7 cellular contexts compared by ENCODE assay signal in genomic region chr9:122265265-122265900, GRCh38. TPM values are rescaled to one million over a fixed set of nuclear protein-coding genes. Genes with fewer than 3 reads are reported as not detected.
A peak's percentile ranks its signal among the peaks of the same experiment; 100 is the strongest.
DNase-seq lines count a peak whose midpoint lies in the region; ATAC-seq and TF ChIP-seq lines count a peak whose summit lies in the region.

No MANE protein-coding gene starts in this region.

- no peaks in the 10 kb centered on the region for H3K27me3 Mint-ChIP-seq in T-helper 2 cell treated with Interferon-gamma antibody and Interleukin-4, amounts not matched to agents 5 μg/mL and 100 μg/mL, for 36 hours (ENCODE audit: low read depth)
- no peaks in the 10 kb centered on the region for H3K27me3 Mint-ChIP-seq in naive B cell

- H3K4me1 Mint-ChIP-seq in T-helper 2 cell treated with Interferon-gamma antibody and Interleukin-4, amounts not matched to agents 5 μg/mL and 100 μg/mL, for 36 hours (ENCODE audit: low read depth), result peaks cover 32% of the 10 kb centered on the region
- peaks cover 40 to 61% (median 50%) of the 10 kb centered on the region in 3 donors for H3K4me1 Mint-ChIP-seq in naive B cell

- H3K36me3 ChIP-seq in HUES48 (ENCODE audit: control insufficient read depth, insufficient read depth, low read length), result peaks cover 13% of the 10 kb centered on the region

- H3K36me3 Mint-ChIP-seq in T-helper 2 cell treated with Interferon-gamma antibody and Interleukin-4, amounts not matched to agents 5 μg/mL and 100 μg/mL, for 36 hours (ENCODE audit: low read depth), result peaks cover 15% of the 10 kb centered on the region
- H3K36me3 Mint-ChIP-seq in naive B cell, result no peaks in the 10 kb centered on the region

- no peaks in the 10 kb centered on the region for H3K9me3 Mint-ChIP-seq in T-helper 2 cell treated with Interferon-gamma antibody and Interleukin-4, amounts not matched to agents 5 μg/mL and 100 μg/mL, for 36 hours
- no peaks in the 10 kb centered on the region for H3K9me3 Mint-ChIP-seq in naive B cell

- H3K9me3 ChIP-seq in HUES48 (ENCODE audit: control insufficient read depth, insufficient read depth, low read length), result no peaks in the 10 kb centered on the region

- DNase-seq in T-helper 2 cell treated with Interferon-gamma antibody and Interleukin-4, amounts not matched to agents 5 μg/mL and 100 μg/mL, for 36 hours (ENCODE audit: low spot score), result peak; percentile 28
- DNase-seq in epithelial cell of proximal tubule (ENCODE audit: low read depth), result no peak
- peak; percentile 64 for DNase-seq in naive B cell
- DNase-seq in AG08396 (ENCODE audit: low spot score), result no peak

- 0 out of 2 replicates have a peak, but pooled peaks cover 3% of the 10 kb centered on the region for H3K4me1 ChIP-seq in HUES48 (ENCODE audit: control insufficient read depth, insufficient read depth, low read length)

- H3K27ac Mint-ChIP-seq in T-helper 2 cell treated with Interferon-gamma antibody and Interleukin-4, amounts not matched to agents 5 μg/mL and 100 μg/mL, for 36 hours, result peak overlapping the region; percentile 99
- peak overlapping the region; percentile 99 to 100 (median 100) for H3K27ac Mint-ChIP-seq in naive B cell

- peak overlapping the region; percentile 98 for H3K27ac ChIP-seq in HUES48 (ENCODE audit: low read depth, low read length)

- TF ChIP-seq CTCF in epithelial cell of proximal tubule (conservative IDR thresholded peaks at IDR 0.05; ENCODE audit: low read depth, low read length), result no peak

- no peaks in the 10 kb centered on the region for H3K27me3 ChIP-seq in HUES48 (ENCODE audit: control insufficient read depth, insufficient read depth, low read length)

- ATAC-seq in GM21528 (IDR thresholded peaks at IDR 0.05; ENCODE audit: low FRiP score, unreplicated experiment), result peak; percentile 39
- ATAC-seq in naive B cell (ENCODE audit: low read depth in 2 of 2), result peak; percentile 52 to 58

- peak overlapping the region; percentile 90 for H3K9ac ChIP-seq in HUES48 (ENCODE audit: low read depth, low read length)

- peak overlapping the region; percentile 98 for H3K4me3 Mint-ChIP-seq in T-helper 2 cell treated with Interferon-gamma antibody and Interleukin-4, amounts not matched to agents 5 μg/mL and 100 μg/mL, for 36 hours
- peak overlapping the region; percentile 93 to 100 (median 100) for H3K4me3 Mint-ChIP-seq in naive B cell

- H3K4me3 ChIP-seq in GM08714 (ENCODE audit: low read length) (peak overlapping the region; percentile 95), HUES48 (ENCODE audit: low read depth, low read length) (peak overlapping the region; percentile 88), epithelial cell of proximal tubule (ENCODE audit: low read depth, low read length) (peak overlapping the region; percentile 98)

RNA-seq across cellular contexts. Expression of gene MRRF, which starts 0.7 kb away (rescaled TPM):
- 27.3 and 48.8 TPM in 2 replicates for total RNA-seq in epithelial cell of proximal tubule
- polyA plus RNA-seq in naive B cell (ENCODE audit: low read depth in 6 of 6), result 10 to 100 TPM; 11.8 to 25.4 (median 19.9) TPM

RNA-seq across cellular contexts. Expression of gene RBM18, which starts 0.7 kb away (rescaled TPM):
- total RNA-seq in epithelial cell of proximal tubule, result 8.4 and 13.9 TPM in 2 replicates
- 10 to 100 TPM; 16.4 to 30.3 (median 21.6) TPM for polyA plus RNA-seq in naive B cell (ENCODE audit: low read depth in 6 of 6)

RNA-seq across cellular contexts. Expression of gene LHX6, which starts 36.6 kb away (rescaled TPM):
- total RNA-seq in epithelial cell of proximal tubule, result 0.06 TPM in 1 of 2 replicates, not detected in the other
- not detected for polyA plus RNA-seq in naive B cell (ENCODE audit: low read depth in 6 of 6)

Comparison
In these comparisons a context has a peak if more than half of its experiments do, and no peak if none do; other contexts are left out.
1. DNase-seq: peak in T-helper 2 cell treated with Interferon-gamma antibody and Interleukin-4, amounts not matched to agents 5 μg/mL and 100 μg/mL, for 36 hours (single experiment) and naive B cell (single experiment); none in epithelial cell of proximal tubule (single experiment) and AG08396 (single experiment).
2. Peak in every context shown above with its lines, with median percentiles within 50 percentile points of each other: H3K4me3 ChIP-seq.